ENCODE assay signal across 2 cellular contexts in genomic region chr5:135833961-135834638, GRCh38.
TF ChIP-seq lines count a peak whose summit lies in the region.

No MANE protein-coding gene starts in this region.

TF ChIP-seq in H1, 55 proteins besides CTCF, POLR2A, EP300 and RAD21 (continued from another document):
- TF ChIP-seq USF2 (IDR thresholded peaks at IDR 0.05; ENCODE audit: low read length) (no peak), RXRA (IDR thresholded peaks at IDR 0.05; ENCODE audit: insufficient read depth, low read depth, low read length) (no peak), SIX5 (IDR thresholded peaks at IDR 0.05; ENCODE audit: low read depth, low read length) (no peak), ZNF274 (IDR thresholded peaks at IDR 0.05; ENCODE audit: borderline replicate concordance, extremely low read depth, low read length) (no peak), KDM4A (IDR thresholded peaks at IDR 0.05; ENCODE audit: low read depth, low read length, severe bottlenecking) (no peak), JUN (IDR thresholded peaks at IDR 0.05; ENCODE audit: low read depth, low read length) (no peak), SRF (IDR thresholded peaks at IDR 0.05; ENCODE audit: low read depth, low read length) (no peak), NRF1 (IDR thresholded peaks at IDR 0.05; ENCODE audit: low read depth, low read length) (no peak), SAP30 (IDR thresholded peaks at IDR 0.05; ENCODE audit: insufficient read depth, insufficient replicate concordance, low read length) (no peak), BRCA1 (IDR thresholded peaks at IDR 0.05; ENCODE audit: low read depth, low read length) (no peak), RBBP5 (IDR thresholded peaks at IDR 0.05; ENCODE audit: borderline replicate concordance, low read depth, low read length) (no peak), SP4 (IDR thresholded peaks at IDR 0.05; ENCODE audit: low read length) (no peak), TEAD4 (IDR thresholded peaks at IDR 0.05; ENCODE audit: low read depth, low read length) (no peak), ATF2 (IDR thresholded peaks at IDR 0.05; ENCODE audit: low read length) (no peak), EZH2 (IDR thresholded peaks at IDR 0.05; ENCODE audit: low read depth, low read length, severe bottlenecking) (no peak), KDM5A (IDR thresholded peaks at IDR 0.05; ENCODE audit: low read length) (no peak), HDAC2 (IDR thresholded peaks at IDR 0.05; ENCODE audit: borderline replicate concordance in 1 of 2, low read depth in 2 of 2, low read length in 2 of 2) (no peak; a peak in 1 of 4 replicates)

TF ChIP-seq in neural cell, 6 proteins besides CTCF, POLR2A, EP300 and RAD21:
- TF ChIP-seq REST (IDR thresholded peaks at IDR 0.05; ENCODE audit: borderline replicate concordance) (no peak), POLR2AphosphoS5 (IDR thresholded peaks at IDR 0.05) (no peak), TAF1 (IDR thresholded peaks at IDR 0.05; ENCODE audit: low read depth) (no peak), SMC3 (conservative IDR thresholded peaks at IDR 0.05; ENCODE audit: poor library complexity) (no peak), MXI1 (conservative IDR thresholded peaks at IDR 0.05; ENCODE audit: poor library complexity, severe bottlenecking) (no peak), EZH2 (IDR thresholded peaks at IDR 0.05; ENCODE audit: borderline replicate concordance, insufficient read depth, low read length, poor library complexity, severe bottlenecking) (no peak)
